In the genomic region with DNA sequence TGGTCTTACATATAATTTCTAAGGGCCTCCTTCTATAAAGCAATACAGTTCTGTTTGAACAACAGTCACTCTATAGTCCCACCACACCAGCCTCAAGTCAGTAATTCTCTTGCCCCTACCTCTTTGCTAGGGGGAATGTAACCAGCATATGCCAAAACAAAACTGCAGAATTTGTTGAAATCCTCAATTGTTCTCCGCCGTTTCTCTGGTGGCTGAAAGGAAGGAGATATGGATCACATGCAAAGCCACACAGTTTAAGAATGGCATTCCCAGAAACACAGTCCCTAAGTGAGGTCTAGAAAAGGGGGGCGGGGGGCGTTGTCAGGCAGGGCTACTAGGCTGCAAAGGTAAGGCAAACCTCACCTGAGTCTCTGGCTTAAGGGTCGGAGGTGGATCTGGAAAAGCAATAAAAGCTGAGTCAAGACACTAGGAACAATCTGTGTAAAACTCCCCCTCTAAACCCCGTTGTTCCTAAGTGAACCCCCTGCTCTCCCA, we compare ENCODE assay signal across 9 cellular contexts. TPM values are rescaled to one million over a fixed set of nuclear protein-coding genes. Genes with fewer than 3 reads are reported as not detected.
DNase-seq lines count a peak whose midpoint lies in the region; ATAC-seq, FAIRE-seq and TF ChIP-seq lines count a peak whose summit lies in the region.
"Had no signal": no experiment of that assay in that cellular context is flagged by ENCODE, and none has a peak within 500 bp of the region (broad histone marks: within the 10 kb centered on the region; RNA-seq: fewer than 3 reads in every experiment).

No MANE protein-coding gene starts in this region.

- H3F3A ChIP-seq in SK-N-SH (replicated peaks; ENCODE audit: insufficient read depth), result peaks cover 54% of the 10 kb centered on the region

- CTCF ChIA-PET in SK-N-SH (lab: Yijun Ruan, JAX), result interaction anchor here (1.1 to 5.3 kb wide), 4 partner anchors 17 to 193 kb away, joined by 3 to 37 read pairs (median 16); partner anchors contain the start of genes ACADVL and DLG4

- ATAC-seq in SK-N-SH treated with all-trans-retinoic acid at 6 μM for 48 hours (no peak), HG03460 (IDR thresholded peaks at IDR 0.05; ENCODE audit: unreplicated experiment) (no peak), HG02571 (IDR thresholded peaks at IDR 0.05; ENCODE audit: unreplicated experiment) (no peak)
- no peak for ATAC-seq in activated naive CD8-positive, alpha-beta T cell treated with anti-CD3 and anti-CD28 coated beads, Interleukin-2, amount 50 U/mL, for 24 hours

- TF ChIP-seq CTCF in SK-N-SH (IDR thresholded peaks at IDR 0.05) (no peak), keratinocyte (optimal IDR thresholded peaks at IDR 0.05 in 1 of 3, IDR thresholded peaks at IDR 0.05 in 1 of 3, conservative IDR thresholded peaks at IDR 0.05 in 1 of 3; ENCODE audit: extremely low read depth in 1 of 3, insufficient read depth in 2 of 3, low read length in 3 of 3) (no peak)

- H3K9ac ChIP-seq in SK-N-SH, result peak overlapping the region; percentile 81; the same call in 1 of the 2 replicates
- H3K9ac ChIP-seq in keratinocyte (ENCODE audit: control insufficient read depth, extremely low read depth, insufficient read depth, low read length), result peak overlapping the region; percentile 97
- peak overlapping the region; percentile 51 to 62 for H3K9ac ChIP-seq in stomach smooth muscle (ENCODE audit: low read length in 2 of 2)

- H3K4me1 Mint-ChIP-seq in activated naive CD8-positive, alpha-beta T cell treated with anti-CD3 and anti-CD28 coated beads, Interleukin-2, amount 50 U/mL, for 24 hours, result peaks cover 71% of the 10 kb centered on the region

- peaks cover 30 to 40% of the 10 kb centered on the region in 2 experiments for H3K36me3 ChIP-seq in SK-N-SH (replicated peaks in 1 of 2; ENCODE audit: control insufficient read depth in 1 of 2, insufficient read depth in 2 of 2, low read length in 1 of 2)
- H3K36me3 ChIP-seq in keratinocyte (ENCODE audit: control insufficient read depth in 2 of 2, extremely low read depth in 1 of 2, insufficient read depth in 2 of 2, low read length in 2 of 2), result peaks cover 15 to 31% of the 10 kb centered on the region in 2 experiments
- peaks cover 19 to 20% of the 10 kb centered on the region in 2 donors for H3K36me3 ChIP-seq in stomach smooth muscle (ENCODE audit: control insufficient read depth in 2 of 2, insufficient read depth in 2 of 2, low read length in 2 of 2)

- no peaks in the 10 kb centered on the region for H3K9me1 ChIP-seq in keratinocyte (ENCODE audit: control insufficient read depth, extremely low read depth, insufficient read depth, low read length)

- peak overlapping the region; percentile 88 for H3K4me3 Mint-ChIP-seq in activated naive CD8-positive, alpha-beta T cell treated with anti-CD3 and anti-CD28 coated beads, Interleukin-2, amount 50 U/mL, for 24 hours

- H2AFZ ChIP-seq in SK-N-SH (ENCODE audit: low read depth) (no peak overlapping the region), keratinocyte (ENCODE audit: control insufficient read depth, low read length) (no peak overlapping the region)

- no peak for FAIRE-seq in keratinocyte (lab: Jason Lieb, UNC)
- FAIRE-seq: A204.1 had no signal

- H4K20me1 ChIP-seq in SK-N-SH (ENCODE audit: insufficient read depth) (peaks cover 11% of the 10 kb centered on the region), keratinocyte (ENCODE audit: control insufficient read depth, extremely low read depth, insufficient read depth, low read length) (no peaks in the 10 kb centered on the region)

- H3K4me1 ChIP-seq in SK-N-SH (ENCODE audit: control insufficient read depth in 1 of 2, insufficient read depth in 2 of 2, low read depth in 1 of 2, low read length in 1 of 2) (peaks cover 40% of the 10 kb centered on the region in 2 experiments), keratinocyte (ENCODE audit: control insufficient read depth, extremely low read depth, insufficient read depth, low read length) (peaks cover 42% of the 10 kb centered on the region), stomach smooth muscle (ENCODE audit: control insufficient read depth, insufficient read depth, low read length) (peaks cover 54% of the 10 kb centered on the region)

- H3K27me3 ChIP-seq in SK-N-SH (ENCODE audit: insufficient read depth), result no peaks in the 10 kb centered on the region
- no peaks in the 10 kb centered on the region for H3K27me3 ChIP-seq in keratinocyte (ENCODE audit: control insufficient read depth, extremely low read depth, insufficient read depth, low read length)
- H3K27me3 ChIP-seq in stomach smooth muscle (ENCODE audit: control insufficient read depth in 1 of 2, insufficient read depth in 2 of 2, low read length in 2 of 2), result no peaks in the 10 kb centered on the region

- H3K9me3 ChIP-seq in SK-N-SH (no peaks in the 10 kb centered on the region), keratinocyte (ENCODE audit: control insufficient read depth, low read depth, low read length) (no peaks in the 10 kb centered on the region), stomach smooth muscle (ENCODE audit: control insufficient read depth in 2 of 2, low read length in 2 of 2) (no peaks in the 10 kb centered on the region)

- no peaks in the 10 kb centered on the region for H3K9me3 Mint-ChIP-seq in activated naive CD8-positive, alpha-beta T cell treated with anti-CD3 and anti-CD28 coated beads, Interleukin-2, amount 50 U/mL, for 24 hours

- no peak for TF ChIP-seq EP300 in SK-N-SH (IDR thresholded peaks at IDR 0.05; ENCODE audit: borderline replicate concordance in 1 of 2, low read depth in 1 of 2, low read length in 1 of 2)

- peak overlapping the region; percentile 75 to 97 for H3K27ac ChIP-seq in SK-N-SH (ENCODE audit: low read depth in 2 of 2, low read length in 1 of 2)
- H3K27ac ChIP-seq in keratinocyte (ENCODE audit: control insufficient read depth, insufficient read depth, low read length), result peak overlapping the region; percentile 70
- H3K27ac ChIP-seq in stomach smooth muscle (ENCODE audit: low read length), result peak overlapping the region; percentile 73

- H3K4me3 ChIP-seq in SK-N-SH (ENCODE audit: low read depth in 2 of 2, low read length in 1 of 2) (peak overlapping the region; percentile 88 to 99), keratinocyte (ENCODE audit: control insufficient read depth in 2 of 3, extremely low read depth in 1 of 3, insufficient read depth in 2 of 3, low read depth in 1 of 3, low read length in 3 of 3) (peak overlapping the region; percentile 42 to 95 (median 90)), stomach smooth muscle (ENCODE audit: low read length in 2 of 2) (peak overlapping the region; percentile 54 to 96)

- 36% methylated on average over 6 of the region's 6 CpGs for WGBS in SK-N-SH (ENCODE audit: low lambda C conversion rate)

- TF ChIP-seq RAD21 in SK-N-SH (IDR thresholded peaks at IDR 0.05; ENCODE audit: low read length), result no peak

- peaks cover 39% of the 10 kb centered on the region for H3K36me3 Mint-ChIP-seq in activated naive CD8-positive, alpha-beta T cell treated with anti-CD3 and anti-CD28 coated beads, Interleukin-2, amount 50 U/mL, for 24 hours (ENCODE audit: low read depth)

- H3K79me2 ChIP-seq in SK-N-SH (ENCODE audit: insufficient read depth) (peaks cover 88% of the 10 kb centered on the region), keratinocyte (ENCODE audit: control insufficient read depth, insufficient read depth, low read length) (peaks cover 55% of the 10 kb centered on the region)

- H3K27ac Mint-ChIP-seq in activated naive CD8-positive, alpha-beta T cell treated with anti-CD3 and anti-CD28 coated beads, Interleukin-2, amount 50 U/mL, for 24 hours, result peak overlapping the region; percentile 97

- no peaks in the 10 kb centered on the region for H3K9me2 ChIP-seq in SK-N-SH

- peaks cover 4% of the 10 kb centered on the region for H3K27me3 Mint-ChIP-seq in activated naive CD8-positive, alpha-beta T cell treated with anti-CD3 and anti-CD28 coated beads, Interleukin-2, amount 50 U/mL, for 24 hours

- POLR2A ChIA-PET in SK-N-SH (lab: Yijun Ruan, JAX), result interaction anchor here (1.0 kb wide), 1 partner anchor 17 kb away, joined by 11 read pairs; the partner anchor contains the start of genes ACADVL and DLG4

- DNase-seq in SK-N-SH (no peak), keratinocyte (ENCODE audit: low read depth, low spot score) (no peak), NCI-H1105 (lab: John Stamatoyannopoulos, UW) (no peak)
- no peak for DNase-seq in activated naive CD8-positive, alpha-beta T cell treated with anti-CD3 and anti-CD28 coated beads, Interleukin-2, amount 50 U/mL, for 24 hours

- dilution Hi-C loops in keratinocyte (cut with MboI; ENCODE audit: extremely low pct_ligation_motif_present, low sequenced_read_pairs), result no loop called here

- H3K4me2 ChIP-seq in SK-N-SH (peak overlapping the region; percentile 84), keratinocyte (ENCODE audit: control insufficient read depth, extremely low read depth, insufficient read depth, low read depth, low read length) (peak overlapping the region; percentile 62)

RNA-seq across cellular contexts. Expression of gene PHF23, which starts 1.9 kb away (rescaled TPM):
- 53.3 and 58.5 TPM in 2 replicates for polyA plus RNA-seq in SK-N-SH (2012; rRNA removed)
- polyA plus RNA-seq in SK-N-SH (2012; cell fraction: cytosol; rRNA removed), result 47.9 and 57.2 TPM in 2 replicates
- 45.2 and 50.5 TPM in 2 replicates for polyA plus RNA-seq in SK-N-SH (2012; cell fraction: nucleus; rRNA removed)
- 52.8 to 61.6 TPM (median 55.3 TPM) in 3 replicates for polyA plus RNA-seq in keratinocyte
- polyA plus RNA-seq in keratinocyte (2011; ENCODE audit: low read depth), result 43.8 TPM
- polyA plus RNA-seq in keratinocyte (2011; cell fraction: cytosol; rRNA removed), result 50.2 and 55.4 TPM in 2 replicates
- 75.4 and 76.5 TPM in 2 replicates for polyA plus RNA-seq in keratinocyte (2011; cell fraction: nucleus; rRNA removed)
- polyA plus RNA-seq in keratinocyte (2012; ENCODE audit: low replicate concordance), result 45.3 and 50.3 TPM in 2 replicates
- polyA minus RNA-seq in keratinocyte, result 41.1 to 77.5 TPM (median 49.7 TPM) in 3 replicates
- polyA minus RNA-seq in keratinocyte (2011; cell fraction: cytosol; rRNA and poly(A)+ RNA removed), result 36.1 TPM
- 41.4 and 42.0 TPM in 2 replicates for polyA minus RNA-seq in keratinocyte (2011; cell fraction: nucleus; rRNA and poly(A)+ RNA removed)

RNA-seq across cellular contexts. Expression of gene DVL2, which starts 3.0 kb away (rescaled TPM):
- 6.9 and 8.3 TPM in 2 replicates for polyA plus RNA-seq in SK-N-SH (2012; rRNA removed)
- 4.9 and 7.1 TPM in 2 replicates for polyA plus RNA-seq in SK-N-SH (2012; cell fraction: cytosol; rRNA removed)
- 17.8 and 26.4 TPM in 2 replicates for polyA plus RNA-seq in SK-N-SH (2012; cell fraction: nucleus; rRNA removed)
- 3.7 to 6.3 TPM (median 4.7 TPM) in 3 replicates for polyA plus RNA-seq in keratinocyte
- polyA plus RNA-seq in keratinocyte (2011; ENCODE audit: low read depth), result 37.4 TPM
- polyA plus RNA-seq in keratinocyte (2011; cell fraction: cytosol; rRNA removed), result 2.5 and 4.6 TPM in 2 replicates
- 13.5 and 19.5 TPM in 2 replicates for polyA plus RNA-seq in keratinocyte (2011; cell fraction: nucleus; rRNA removed)
- polyA plus RNA-seq in keratinocyte (2012; ENCODE audit: low replicate concordance), result 18.0 and 25.1 TPM in 2 replicates
- 9.5 to 27.7 TPM (median 17.8 TPM) in 3 replicates for polyA minus RNA-seq in keratinocyte
- 8.4 TPM for polyA minus RNA-seq in keratinocyte (2011; cell fraction: cytosol; rRNA and poly(A)+ RNA removed)
- polyA minus RNA-seq in keratinocyte (2011; cell fraction: nucleus; rRNA and poly(A)+ RNA removed), result 11.5 and 17.1 TPM in 2 replicates

RNA-seq across cellular contexts. Expression of gene GABARAP, which starts 4.9 kb away (rescaled TPM):
- polyA plus RNA-seq in SK-N-SH (2012; rRNA removed) (585 and 637 TPM in 2 replicates), keratinocyte (271 to 416 TPM (median 391 TPM) in 3 replicates)
- 741 and 785 TPM in 2 replicates for polyA plus RNA-seq in SK-N-SH (2012; cell fraction: cytosol; rRNA removed)
- polyA plus RNA-seq in SK-N-SH (2012; cell fraction: nucleus; rRNA removed), result 215 and 225 TPM in 2 replicates
- polyA plus RNA-seq in keratinocyte (2011; ENCODE audit: low read depth), result 120 TPM
- polyA plus RNA-seq in keratinocyte (2011; cell fraction: cytosol; rRNA removed), result 578 and 682 TPM in 2 replicates
- polyA plus RNA-seq in keratinocyte (2011; cell fraction: nucleus; rRNA removed), result 185 and 186 TPM in 2 replicates
- polyA plus RNA-seq in keratinocyte (2012; ENCODE audit: low replicate concordance), result 266 and 545 TPM in 2 replicates
- polyA minus RNA-seq in keratinocyte, result 235 to 333 TPM (median 240 TPM) in 3 replicates
- 161 TPM for polyA minus RNA-seq in keratinocyte (2011; cell fraction: cytosol; rRNA and poly(A)+ RNA removed)
- polyA minus RNA-seq in keratinocyte (2011; cell fraction: nucleus; rRNA and poly(A)+ RNA removed), result 27.8 and 46.5 TPM in 2 replicates

RNA-seq across cellular contexts. Expression of gene CTDNEP1, which starts 14.2 kb away (rescaled TPM):
- 111 and 124 TPM in 2 replicates for polyA plus RNA-seq in SK-N-SH (2012; rRNA removed)
- polyA plus RNA-seq in SK-N-SH (2012; cell fraction: cytosol; rRNA removed), result 81.9 and 124 TPM in 2 replicates
- 60.7 and 80.6 TPM in 2 replicates for polyA plus RNA-seq in SK-N-SH (2012; cell fraction: nucleus; rRNA removed)
- polyA plus RNA-seq in keratinocyte, result 60.8 to 143 TPM (median 66.2 TPM) in 3 replicates
- polyA plus RNA-seq in keratinocyte (2011; ENCODE audit: low read depth), result 84.8 TPM
- 85.7 and 117 TPM in 2 replicates for polyA plus RNA-seq in keratinocyte (2011; cell fraction: cytosol; rRNA removed)
- polyA plus RNA-seq in keratinocyte (2011; cell fraction: nucleus; rRNA removed), result 62.2 and 64.3 TPM in 2 replicates
- polyA plus RNA-seq in keratinocyte (2012; ENCODE audit: low replicate concordance), result 119 and 125 TPM in 2 replicates
- polyA minus RNA-seq in keratinocyte, result 94.9 to 338 TPM (median 103 TPM) in 3 replicates
- 100 TPM for polyA minus RNA-seq in keratinocyte (2011; cell fraction: cytosol; rRNA and poly(A)+ RNA removed)
- 32.5 and 36.8 TPM in 2 replicates for polyA minus RNA-seq in keratinocyte (2011; cell fraction: nucleus; rRNA and poly(A)+ RNA removed)

RNA-seq across cellular contexts. Expression of gene ELP5, which starts 14.7 kb away (rescaled TPM):
- polyA plus RNA-seq in SK-N-SH (2012; rRNA removed), result 45.4 and 52.1 TPM in 2 replicates
- polyA plus RNA-seq in SK-N-SH (2012; cell fraction: cytosol; rRNA removed), result 38.4 and 41.3 TPM in 2 replicates
- 51.3 and 60.7 TPM in 2 replicates for polyA plus RNA-seq in SK-N-SH (2012; cell fraction: nucleus; rRNA removed)
- polyA plus RNA-seq in keratinocyte, result 19.4 to 24.9 TPM (median 21.4 TPM) in 3 replicates
- polyA plus RNA-seq in keratinocyte (2011; ENCODE audit: low read depth), result 5.4 TPM
- 20.5 and 25.5 TPM in 2 replicates for polyA plus RNA-seq in keratinocyte (2011; cell fraction: cytosol; rRNA removed)
- polyA plus RNA-seq in keratinocyte (2011; cell fraction: nucleus; rRNA removed), result 29.5 and 32.1 TPM in 2 replicates
- 22.6 and 25.7 TPM in 2 replicates for polyA plus RNA-seq in keratinocyte (2012; ENCODE audit: low replicate concordance)
- 21.8 to 22.3 TPM (median 22.1 TPM) in 3 replicates for polyA minus RNA-seq in keratinocyte
- 20.0 TPM for polyA minus RNA-seq in keratinocyte (2011; cell fraction: cytosol; rRNA and poly(A)+ RNA removed)
- polyA minus RNA-seq in keratinocyte (2011; cell fraction: nucleus; rRNA and poly(A)+ RNA removed), result 8.9 and 10.1 TPM in 2 replicates
